In the genomic region with DNA sequence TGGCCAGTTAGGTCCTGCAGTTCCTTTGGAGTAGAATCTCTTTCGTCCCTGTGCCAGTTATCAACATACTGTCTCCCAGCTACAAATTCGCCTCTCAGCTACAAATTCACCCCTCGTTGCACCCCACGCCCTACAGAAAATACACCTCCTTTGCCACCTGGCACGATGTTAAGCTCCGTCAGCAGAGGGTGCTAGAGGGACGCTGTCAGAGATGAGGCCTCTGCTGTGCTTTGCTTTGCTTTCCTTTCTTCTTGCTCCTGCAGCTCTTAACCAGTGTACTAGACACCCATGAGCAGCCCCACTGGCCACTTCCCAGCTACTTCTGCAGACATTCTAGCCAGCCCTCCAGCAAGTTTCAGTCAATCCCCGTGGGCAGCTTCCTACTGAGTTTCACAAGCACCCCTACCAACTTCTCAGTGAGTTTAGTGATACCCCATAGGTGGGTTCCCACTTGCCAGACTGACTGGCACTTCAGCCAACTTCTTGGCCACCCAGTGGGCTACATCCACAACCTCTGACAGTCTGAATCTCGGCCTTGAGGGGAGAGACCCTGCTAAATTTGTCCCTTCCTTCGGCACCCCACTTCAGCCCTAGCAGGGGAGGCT, we compare ENCODE assay signal across 8 cellular contexts. TPM values are rescaled to one million over a fixed set of nuclear protein-coding genes. Genes with fewer than 3 reads are reported as not detected.
DNase-seq lines count a peak whose midpoint lies in the region; ATAC-seq and TF ChIP-seq lines count a peak whose summit lies in the region.

No MANE protein-coding gene starts in this region.

- H3K27ac ChIP-seq in dorsolateral prefrontal cortex (peak overlapping the region in 6 of 59 donors; percentile 19 to 70 (median 44)), lung (ENCODE audit: low read depth in 1 of 2, low read length in 1 of 2) (no peak overlapping the region)

- peak; percentile 66 for ATAC-seq in HG02642 (IDR thresholded peaks at IDR 0.05; ENCODE audit: poor library complexity, unreplicated experiment)
- ATAC-seq in lung (ENCODE audit: insufficient read depth, low FRiP score): peak; percentile 85
- no peak for ATAC-seq in GM19397 (IDR thresholded peaks at IDR 0.05; ENCODE audit: unreplicated experiment)

- H3K9me3 ChIP-seq in lung (ENCODE audit: control insufficient read depth in 2 of 2, insufficient read depth in 1 of 2, low read length in 1 of 2): no peaks in the 10 kb centered on the region

- DNase-seq in DMS 273 (lab: John Stamatoyannopoulos, UW; ENCODE audit: unreplicated experiment) (peak; percentile 81), NCI-H526 treated with DMSO at 0.1 percent for 48 hours (lab: John Stamatoyannopoulos, UW) (peak; percentile 33), dorsolateral prefrontal cortex (peak; percentile 53 to 82 (median 68)), lung (ENCODE audit: low spot score) (peak; percentile 72)
- peak; percentile 82 to 87 for DNase-seq in activated CD4-positive, alpha-beta T cell treated with anti-CD3 and anti-CD28 coated beads, Interleukin-2, amount 50 U/mL, for 48 hours
- DNase-seq in stimulated activated CD8-positive, alpha-beta memory T cell treated with anti-CD3 and anti-CD28 coated beads, Interleukin-12 subunit alpha, Interleukin-12 subunit beta, amount 100 ng/mL, for 24 hours (ENCODE audit: extremely low read depth): peak; percentile 46

- WGBS in lung, 2 donors: 14 to 15% methylated on average over 10 of the region's 10 CpGs

- H3K27me3 ChIP-seq in dorsolateral prefrontal cortex (no peaks in the 10 kb centered on the region), lung (ENCODE audit: control insufficient read depth, insufficient read depth) (no peaks in the 10 kb centered on the region)

- intact Hi-C loops in dorsolateral prefrontal cortex (cut with DNase I): loop anchor here in 1 of 2 donors (5.0 kb wide), 1 partner anchor 242 kb away; no protein-coding TSS in a partner anchor

- TF ChIP-seq CTCF in dorsolateral prefrontal cortex (IDR thresholded peaks at IDR 0.05 in 54 of 56, conservative IDR thresholded peaks at IDR 0.05 in 2 of 56; ENCODE audit: low read depth in 1 of 56, partially characterized antibody in 56 of 56): peak; percentile 55 to 92 (median 82)
- peak; percentile 89 for TF ChIP-seq CTCF in lung (IDR thresholded peaks at IDR 0.05; ENCODE audit: control extremely low read depth, extremely low read depth)

- H3K4me1 ChIP-seq in lung (ENCODE audit: control insufficient read depth in 2 of 2, insufficient read depth in 2 of 2, low read length in 2 of 2): no peaks in the 10 kb centered on the region

- peaks cover 0 to 2% of the 10 kb centered on the region in 2 donors for H3K36me3 ChIP-seq in lung (ENCODE audit: control insufficient read depth in 2 of 2, insufficient read depth in 2 of 2, low read length in 2 of 2)

- H3K4me3 ChIP-seq in dorsolateral prefrontal cortex (no peak overlapping the region), lung (no peak overlapping the region)

RNA-seq across cellular contexts. Expression of gene HAUS3, which starts 21.8 kb away (rescaled TPM):
- total RNA-seq in dorsolateral prefrontal cortex (10 to 100 TPM; 13.0 to 29.2 (median 19.3) TPM), lung (10 to 100 TPM; 12.8 to 21.0 TPM)
- polyA plus RNA-seq in lung: 10 to 100 TPM in 1 of 2 donors, 1 to 10 TPM in 1; 5.6 to 11.5 TPM

RNA-seq across cellular contexts. Expression of gene POLN, which starts 21.8 kb away (rescaled TPM):
- total RNA-seq in dorsolateral prefrontal cortex: 10 to 100 TPM in 118 of 120 experiments, 1 to 10 TPM in 2; 9.4 to 50.0 (median 23.7) TPM
- total RNA-seq in lung: 1 to 10 TPM; 3.3 to 3.7 TPM
- polyA plus RNA-seq in lung: 1 to 10 TPM in 1 of 2 donors, under 1 TPM in 1; 0.68 to 1.1 TPM

RNA-seq across cellular contexts. Expression of gene MXD4, which starts 41.8 kb away (rescaled TPM):
- total RNA-seq in dorsolateral prefrontal cortex (100 to 1,000 TPM in 7 of 120 experiments, 10 to 100 TPM in 113; 40.2 to 134 (median 61.9) TPM), lung (10 to 100 TPM; 37.5 to 65.1 TPM)
- 10 to 100 TPM; 34.4 to 58.2 TPM for polyA plus RNA-seq in lung

Comparison
In these comparisons a context has a peak if more than half of its experiments do, and no peak if none do; other contexts are left out.
1. DNase-seq: peak in every context shown above with its lines; median percentile 84 in activated CD4-positive, alpha-beta T cell treated with anti-CD3 and anti-CD28 coated beads, Interleukin-2, amount 50 U/mL, for 48 hours; 81 in DMS 273; 72 in lung; 68 in dorsolateral prefrontal cortex; 46 in stimulated activated CD8-positive, alpha-beta memory T cell treated with anti-CD3 and anti-CD28 coated beads, Interleukin-12 subunit alpha, Interleukin-12 subunit beta, amount 100 ng/mL, for 24 hours; 33 in NCI-H526 treated with DMSO at 0.1 percent for 48 hours.